ENCODE assay signal across 8 cellular contexts in the genomic region with DNA sequence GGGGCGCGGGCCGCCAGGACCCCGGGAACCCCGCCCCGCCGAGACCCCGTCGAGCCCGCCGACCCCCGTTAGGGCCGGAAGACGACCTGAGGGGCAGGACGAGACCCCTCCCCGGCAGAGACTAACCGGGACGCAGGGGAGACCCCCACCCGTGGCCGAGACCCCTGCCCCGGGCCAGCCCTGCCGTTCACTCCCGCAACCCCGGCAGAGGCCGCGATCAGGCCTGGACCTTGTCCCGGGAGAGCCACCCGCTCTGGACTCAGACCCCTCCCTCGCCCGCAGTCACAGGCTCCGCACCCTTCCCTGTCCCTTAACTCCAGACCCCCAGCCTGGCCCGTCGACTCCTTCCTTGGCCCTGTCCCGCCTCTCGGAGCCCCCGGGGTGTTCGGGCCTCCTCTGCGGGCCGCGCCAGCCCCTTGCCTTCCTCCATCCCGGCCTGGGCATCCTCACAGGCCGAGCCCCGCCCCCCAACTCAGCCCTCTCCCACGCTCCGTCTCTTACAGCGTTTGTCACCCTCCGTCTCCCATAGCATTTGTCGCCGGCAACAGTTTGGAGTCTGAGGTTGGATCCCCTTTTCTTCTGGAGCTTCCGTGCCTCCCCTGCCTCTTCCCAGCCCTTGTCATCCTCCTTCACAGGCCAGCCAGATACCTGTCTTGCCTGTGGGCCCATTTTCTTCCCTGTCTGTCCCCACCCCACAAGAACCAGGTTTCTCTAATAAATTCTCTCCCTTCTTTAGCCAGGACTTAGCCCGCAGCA. TPM values are rescaled to one million over a fixed set of nuclear protein-coding genes. Genes with fewer than 3 reads are reported as not detected.
DNase-seq lines count a peak whose midpoint lies in the region; ATAC-seq and TF ChIP-seq lines count a peak whose summit lies in the region.

No MANE protein-coding gene starts in this region.

- 2 to 3% (median 2%) methylated on average over 33 to 51 of the region's 51 CpGs for WGBS in psoas muscle, 3 donors

- TF ChIP-seq CTCF in WTC11 (IDR thresholded peaks at IDR 0.05) (no peak), fibroblast of the aortic adventitia (IDR thresholded peaks at IDR 0.05; ENCODE audit: insufficient read depth, low read length) (no peak), psoas muscle (IDR thresholded peaks at IDR 0.05) (no peak), GM13976 (IDR thresholded peaks at IDR 0.05; ENCODE audit: borderline replicate concordance, control extremely low read depth, extremely low read depth, insufficient read depth, missing control alignments) (no peak)

- H3K27ac ChIP-seq in psoas muscle: peak overlapping the region; percentile 80

- H3K36me3 ChIP-seq in psoas muscle (ENCODE audit: insufficient read depth in 1 of 2, low read depth in 1 of 2): no peaks in the 10 kb centered on the region

- no peaks in the 10 kb centered on the region for H3K27me3 Mint-ChIP-seq in activated T-cell treated with anti-CD3 and anti-CD28 coated beads, Interleukin-2, amount 50 U/mL, for 24 hours
- peaks cover 7% of the 10 kb centered on the region for H3K27me3 Mint-ChIP-seq in WTC11 (ENCODE audit: low read depth)

- H3K36me3 Mint-ChIP-seq in activated T-cell treated with anti-CD3 and anti-CD28 coated beads, Interleukin-2, amount 50 U/mL, for 24 hours (ENCODE audit: low read depth): no peaks in the 10 kb centered on the region
- H3K36me3 Mint-ChIP-seq in WTC11: no peaks in the 10 kb centered on the region

- H3K27ac Mint-ChIP-seq in activated T-cell treated with anti-CD3 and anti-CD28 coated beads, Interleukin-2, amount 50 U/mL, for 24 hours: peak overlapping the region; percentile 87
- H3K27ac Mint-ChIP-seq in WTC11: no peak overlapping the region

- intact Hi-C loops in psoas muscle (cut with DNase I): no loop called here

- POLR2A ChIA-PET in WTC11 (lab: Charles Lee): no interaction called here

- H3K4me1 Mint-ChIP-seq in activated T-cell treated with anti-CD3 and anti-CD28 coated beads, Interleukin-2, amount 50 U/mL, for 24 hours (ENCODE audit: low read depth): peaks cover 51% of the 10 kb centered on the region
- H3K4me1 Mint-ChIP-seq in WTC11: peaks cover 32% of the 10 kb centered on the region

- peak; percentile 10 for ATAC-seq in WTC11
- ATAC-seq in psoas muscle: peak in 3 of 4 donors; percentile 4 to 14 (median 6)

- H3K27me3 ChIP-seq in psoas muscle (ENCODE audit: insufficient read depth in 3 of 3, low read length in 2 of 3): no peaks in the 10 kb centered on the region

- H3K9me3 Mint-ChIP-seq in activated T-cell treated with anti-CD3 and anti-CD28 coated beads, Interleukin-2, amount 50 U/mL, for 24 hours: no peaks in the 10 kb centered on the region
- H3K9me3 Mint-ChIP-seq in WTC11: no peaks in the 10 kb centered on the region

- H3K4me1 ChIP-seq in psoas muscle: peaks cover 9% of the 10 kb centered on the region

- CTCF ChIA-PET in WTC11 (lab: Charles Lee): interaction anchor here (0.9 to 3.0 kb wide), 9 partner anchors 9 to 83 kb away, joined by 3 to 18 read pairs (median 6); a partner anchor contains a TSS

- peak overlapping the region; percentile 84 for H3K4me3 Mint-ChIP-seq in activated T-cell treated with anti-CD3 and anti-CD28 coated beads, Interleukin-2, amount 50 U/mL, for 24 hours
- peak overlapping the region; percentile 82 for H3K4me3 Mint-ChIP-seq in WTC11

- H3K4me3 ChIP-seq in fibroblast of the aortic adventitia (ENCODE audit: low read depth, low read length) (peak overlapping the region; percentile 88), psoas muscle (peak overlapping the region; percentile 97)

- in situ Hi-C loops in GM13976 (cut with MboI; ENCODE audit: low sequenced_read_pairs, unreplicated experiment): no loop called here

- DNase-seq in activated T-cell treated with anti-CD3 and anti-CD28 coated beads, Interleukin-2, amount 50 U/mL, for 24 hours: peak; percentile 62
- DNase-seq in activated T-cell treated with anti-CD3 and anti-CD28 coated beads for 4 hours (no peak), WTC11 (ENCODE audit: low spot score) (peak; percentile 46), fibroblast of the aortic adventitia (ENCODE audit: low read depth) (no peak), psoas muscle (peak in 1 of 2 donors; percentile 54), LoVo (ENCODE audit: low spot score) (no peak), NCI-H2081 (lab: John Stamatoyannopoulos, UW) (no peak), GM13976 (ENCODE audit: low spot score) (no peak)

- H3K9me3 ChIP-seq in psoas muscle: no peaks in the 10 kb centered on the region

TF ChIP-seq in WTC11, 78 proteins besides CTCF, POLR2A, EP300 and RAD21 (continues in another document):
- TF ChIP-seq, protein P1, sequence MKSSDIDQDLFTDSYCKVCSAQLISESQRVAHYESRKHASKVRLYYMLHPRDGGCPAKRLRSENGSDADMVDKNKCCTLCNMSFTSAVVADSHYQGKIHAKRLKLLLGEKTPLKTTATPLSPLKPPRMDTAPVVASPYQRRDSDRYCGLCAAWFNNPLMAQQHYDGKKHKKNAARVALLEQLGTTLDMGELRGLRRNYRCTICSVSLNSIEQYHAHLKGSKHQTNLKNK (CRISPR knock-in tag; IDR thresholded peaks at IDR 0.05): no peak
- TF ChIP-seq ZNF232 (CRISPR knock-in tag; IDR thresholded peaks at IDR 0.05): 0 out of 2 replicates have a peak, but pooled peaks have one; percentile 41
- no peak for TF ChIP-seq ZNF671 (CRISPR knock-in tag; IDR thresholded peaks at IDR 0.05)
- no peak for TF ChIP-seq ATF1 (CRISPR knock-in tag; IDR thresholded peaks at IDR 0.05)
- TF ChIP-seq, protein P2, sequence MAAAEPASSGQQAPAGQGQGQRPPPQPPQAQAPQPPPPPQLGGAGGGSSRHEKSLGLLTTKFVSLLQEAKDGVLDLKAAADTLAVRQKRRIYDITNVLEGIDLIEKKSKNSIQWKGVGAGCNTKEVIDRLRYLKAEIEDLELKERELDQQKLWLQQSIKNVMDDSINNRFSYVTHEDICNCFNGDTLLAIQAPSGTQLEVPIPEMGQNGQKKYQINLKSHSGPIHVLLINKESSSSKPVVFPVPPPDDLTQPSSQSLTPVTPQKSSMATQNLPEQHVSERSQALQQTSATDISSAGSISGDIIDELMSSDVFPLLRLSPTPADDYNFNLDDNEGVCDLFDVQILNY (CRISPR knock-in tag; IDR thresholded peaks at IDR 0.05): no peak
- TF ChIP-seq, protein P3, sequence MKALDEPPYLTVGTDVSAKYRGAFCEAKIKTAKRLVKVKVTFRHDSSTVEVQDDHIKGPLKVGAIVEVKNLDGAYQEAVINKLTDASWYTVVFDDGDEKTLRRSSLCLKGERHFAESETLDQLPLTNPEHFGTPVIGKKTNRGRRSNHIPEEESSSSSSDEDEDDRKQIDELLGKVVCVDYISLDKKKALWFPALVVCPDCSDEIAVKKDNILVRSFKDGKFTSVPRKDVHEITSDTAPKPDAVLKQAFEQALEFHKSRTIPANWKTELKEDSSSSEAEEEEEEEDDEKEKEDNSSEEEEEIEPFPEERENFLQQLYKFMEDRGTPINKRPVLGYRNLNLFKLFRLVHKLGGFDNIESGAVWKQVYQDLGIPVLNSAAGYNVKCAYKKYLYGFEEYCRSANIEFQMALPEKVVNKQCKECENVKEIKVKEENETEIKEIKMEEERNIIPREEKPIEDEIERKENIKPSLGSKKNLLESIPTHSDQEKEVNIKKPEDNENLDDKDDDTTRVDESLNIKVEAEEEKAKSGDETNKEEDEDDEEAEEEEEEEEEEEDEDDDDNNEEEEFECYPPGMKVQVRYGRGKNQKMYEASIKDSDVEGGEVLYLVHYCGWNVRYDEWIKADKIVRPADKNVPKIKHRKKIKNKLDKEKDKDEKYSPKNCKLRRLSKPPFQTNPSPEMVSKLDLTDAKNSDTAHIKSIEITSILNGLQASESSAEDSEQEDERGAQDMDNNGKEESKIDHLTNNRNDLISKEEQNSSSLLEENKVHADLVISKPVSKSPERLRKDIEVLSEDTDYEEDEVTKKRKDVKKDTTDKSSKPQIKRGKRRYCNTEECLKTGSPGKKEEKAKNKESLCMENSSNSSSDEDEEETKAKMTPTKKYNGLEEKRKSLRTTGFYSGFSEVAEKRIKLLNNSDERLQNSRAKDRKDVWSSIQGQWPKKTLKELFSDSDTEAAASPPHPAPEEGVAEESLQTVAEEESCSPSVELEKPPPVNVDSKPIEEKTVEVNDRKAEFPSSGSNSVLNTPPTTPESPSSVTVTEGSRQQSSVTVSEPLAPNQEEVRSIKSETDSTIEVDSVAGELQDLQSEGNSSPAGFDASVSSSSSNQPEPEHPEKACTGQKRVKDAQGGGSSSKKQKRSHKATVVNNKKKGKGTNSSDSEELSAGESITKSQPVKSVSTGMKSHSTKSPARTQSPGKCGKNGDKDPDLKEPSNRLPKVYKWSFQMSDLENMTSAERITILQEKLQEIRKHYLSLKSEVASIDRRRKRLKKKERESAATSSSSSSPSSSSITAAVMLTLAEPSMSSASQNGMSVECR (CRISPR knock-in tag; IDR thresholded peaks at IDR 0.05; ENCODE audit: borderline replicate concordance): no peak
- TF ChIP-seq OVOL2 (CRISPR knock-in tag; IDR thresholded peaks at IDR 0.05; ENCODE audit: borderline replicate concordance): no peak
- TF ChIP-seq GABPB1 (CRISPR knock-in tag; IDR thresholded peaks at IDR 0.05): peak; percentile 3; the same call in 1 of the 2 replicates

RNA-seq across cellular contexts. Expression of a gene that starts 0.6 kb away (rescaled TPM):
- total RNA-seq in WTC11 (2021) (55.8 to 63.6 TPM (median 63.5 TPM) in 3 replicates), fibroblast of the aortic adventitia (ENCODE audit: low replicate concordance) (23.5 and 59.4 TPM in 2 replicates), psoas muscle (10 to 100 TPM; 30.2 to 43.4 (median 37.6) TPM)
- 10 to 100 TPM; 15.1 to 24.9 (median 15.6) TPM for polyA plus RNA-seq in psoas muscle

RNA-seq across cellular contexts. Expression of a gene that starts 14.1 kb away (rescaled TPM):
- total RNA-seq in WTC11 (2021): 0.73 to 0.81 TPM (median 0.80 TPM) in 3 replicates
- 0.57 TPM in 1 of 2 replicates, not detected in the other for total RNA-seq in fibroblast of the aortic adventitia (ENCODE audit: low replicate concordance)
- 10 to 100 TPM; 11.7 to 50.8 (median 30.5) TPM for total RNA-seq in psoas muscle
- polyA plus RNA-seq in psoas muscle: 10 to 100 TPM in 1 of 3 donors, 1 to 10 TPM in 2; 4.2 to 15.4 (median 6.5) TPM

RNA-seq across cellular contexts. Expression of a gene that starts 15.8 kb away (rescaled TPM):
- total RNA-seq in WTC11 (2021) (13.8 to 15.9 TPM (median 15.1 TPM) in 3 replicates), fibroblast of the aortic adventitia (ENCODE audit: low replicate concordance) (4.8 and 9.8 TPM in 2 replicates), psoas muscle (1 to 10 TPM; 2.0 to 3.5 (median 2.4) TPM)
- 1 to 10 TPM; 3.7 to 5.7 (median 3.8) TPM for polyA plus RNA-seq in psoas muscle

RNA-seq across cellular contexts. Expression of a gene that starts 16.3 kb away (rescaled TPM):
- total RNA-seq in WTC11 (2021): 1.7 to 2.2 TPM (median 2.0 TPM) in 3 replicates
- 0.63 and 1.3 TPM in 2 replicates for total RNA-seq in fibroblast of the aortic adventitia (ENCODE audit: low replicate concordance)
- total RNA-seq in psoas muscle: under 1 TPM; 0.17 to 0.94 (median 0.21) TPM
- polyA plus RNA-seq in psoas muscle: under 1 TPM; 0.03 to 0.08 (median 0.08) TPM

RNA-seq across cellular contexts. Expression of a gene that starts 20.6 kb away (rescaled TPM):
- total RNA-seq in WTC11 (2021) (0.53 to 1.7 TPM (median 0.73 TPM) in 3 replicates), fibroblast of the aortic adventitia (ENCODE audit: low replicate concordance) (0.36 TPM in 1 of 2 replicates, not detected in the other), psoas muscle (not detected)
- not detected for polyA plus RNA-seq in psoas muscle

Comparison
In these comparisons a context has a peak if more than half of its experiments do, and no peak if none do; other contexts are left out.
1. DNase-seq: peak in activated T-cell treated with anti-CD3 and anti-CD28 coated beads, Interleukin-2, amount 50 U/mL, for 24 hours (single experiment) and WTC11 (single experiment); none in activated T-cell treated with anti-CD3 and anti-CD28 coated beads for 4 hours (single experiment), fibroblast of the aortic adventitia (single experiment), LoVo (single experiment), NCI-H2081 (0 of 2) and GM13976 (single experiment).